ENCODE assay signal across 12 cellular contexts in the genomic region with DNA sequence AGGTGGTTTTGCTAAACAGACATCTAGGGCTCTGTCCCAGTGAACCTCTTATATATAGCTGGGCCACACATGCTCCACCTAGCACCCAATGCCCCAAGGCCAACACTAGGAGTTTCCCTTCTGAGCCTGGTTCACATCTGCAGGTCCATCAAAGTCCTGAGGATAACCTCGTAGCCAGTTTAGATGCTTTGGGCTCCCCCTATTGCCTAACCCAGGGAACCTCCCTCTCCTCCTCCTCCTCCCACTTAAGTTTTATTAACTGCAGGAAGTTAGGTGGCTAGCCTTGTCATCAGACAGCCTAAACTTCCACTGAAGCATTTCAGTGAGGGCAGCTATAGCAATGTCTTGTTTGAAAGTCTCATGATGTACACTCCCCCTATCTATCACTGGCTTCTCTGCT.
DNase-seq lines count a peak whose midpoint lies in the region; ATAC-seq lines count a peak whose summit lies in the region.
"Had no signal": no experiment of that assay in that cellular context is flagged by ENCODE, and none has a peak within 500 bp of the region (broad histone marks: within the 10 kb centered on the region; RNA-seq: fewer than 3 reads in every experiment).

No MANE protein-coding gene starts in this region.

- WGBS in neuronal stem cell (ENCODE audit: extremely low coverage in 2 of 2, insufficient read length in 2 of 2, insufficient replicate concordance in 1 of 2), 2 donors: no CpG with 5 or more reads among the region's 1 CpG

- H2BK12ac ChIP-seq in neuronal stem cell (ENCODE audit: low read length): peak overlapping the region; percentile 31

- no peaks in the 10 kb centered on the region for H3K4me1 Mint-ChIP-seq in activated CD4-positive, alpha-beta memory T cell treated with anti-CD3 and anti-CD28 coated beads for 36 hours (ENCODE audit: low read depth)
- H3K4me1 Mint-ChIP-seq: stimulated activated memory B cell treated with anti-CD40 and anti-IgM and Interleukin-4, amounts not matched to agents 10 μg/mL and 1 μg/mL and 100 μg/mL, for 72 hours had no signal

- no peaks in the 10 kb centered on the region for H3K36me3 ChIP-seq in neuronal stem cell (replicated peaks in 1 of 2; ENCODE audit: control insufficient read depth in 2 of 2, insufficient read depth in 2 of 2, low read length in 2 of 2)

- H3K27me3 Mint-ChIP-seq in activated CD4-positive, alpha-beta memory T cell treated with anti-CD3 and anti-CD28 coated beads for 36 hours: peaks cover 2% of the 10 kb centered on the region

- ATAC-seq in HG02798 (IDR thresholded peaks at IDR 0.05; ENCODE audit: poor library complexity, unreplicated experiment): peak; percentile 67
- ATAC-seq: mucosa of descending colon; stimulated activated memory B cell treated with anti-CD40 and anti-IgM and Interleukin-4, amounts not matched to agents 10 μg/mL and 1 μg/mL and 100 μg/mL, for 72 hours had no signal

- no peak overlapping the region for H3K4me3 Mint-ChIP-seq in activated CD4-positive, alpha-beta memory T cell treated with anti-CD3 and anti-CD28 coated beads for 36 hours
- H3K4me3 Mint-ChIP-seq: stimulated activated memory B cell treated with anti-CD40 and anti-IgM and Interleukin-4, amounts not matched to agents 10 μg/mL and 1 μg/mL and 100 μg/mL, for 72 hours had no signal

- H3K9me3 Mint-ChIP-seq in activated CD4-positive, alpha-beta memory T cell treated with anti-CD3 and anti-CD28 coated beads for 36 hours: no peaks in the 10 kb centered on the region
- H3K9me3 Mint-ChIP-seq: stimulated activated memory B cell treated with anti-CD40 and anti-IgM and Interleukin-4, amounts not matched to agents 10 μg/mL and 1 μg/mL and 100 μg/mL, for 72 hours had no signal

- intact Hi-C loops in activated CD4-positive, alpha-beta memory T cell treated with anti-CD3 and anti-CD28 coated beads for 36 hours (cut with micrococcal nuclease): no loop called here

- POLR2A ChIA-PET in activated CD4-positive, alpha-beta memory T cell treated with anti-CD3 and anti-CD28 coated beads for 36 hours (lab: Charles Lee): no interaction called here

- no peak overlapping the region for H3K4ac ChIP-seq in neuronal stem cell (ENCODE audit: low read length)

- H3K4me2 ChIP-seq in neuronal stem cell (ENCODE audit: insufficient read depth, low read length, poor library complexity, severe bottlenecking): no peak overlapping the region

- H3K4me3 ChIP-seq in neuronal stem cell (ENCODE audit: low read length in 2 of 2): no peak overlapping the region
- H3K4me3 ChIP-seq: mucosa of descending colon had no signal

- no peaks in the 10 kb centered on the region for H3K79me1 ChIP-seq in neuronal stem cell (ENCODE audit: low read depth, low read length)

- H2BK5ac ChIP-seq in neuronal stem cell (ENCODE audit: low read length): no peak overlapping the region

- no peaks in the 10 kb centered on the region for H3K9me3 ChIP-seq in neuronal stem cell (replicated peaks in 1 of 2; ENCODE audit: control insufficient read depth in 2 of 2, insufficient read depth in 1 of 2, low read depth in 1 of 2, low read length in 2 of 2)
- H3K9me3 ChIP-seq: mucosa of descending colon had no signal

- H2BK120ac ChIP-seq in neuronal stem cell (ENCODE audit: low read depth, low read length): no peak overlapping the region

- no peak overlapping the region for H3K14ac ChIP-seq in neuronal stem cell (ENCODE audit: low read length)

- no peak overlapping the region for H3K9ac ChIP-seq in neuronal stem cell (ENCODE audit: low read depth, low read length, poor library complexity)

- no peak overlapping the region for H2AFZ ChIP-seq in neuronal stem cell (ENCODE audit: low read length)

- H4K91ac ChIP-seq in neuronal stem cell (ENCODE audit: low read depth, low read length, poor library complexity): no peak overlapping the region

- no peak overlapping the region for H3K27ac Mint-ChIP-seq in activated CD4-positive, alpha-beta memory T cell treated with anti-CD3 and anti-CD28 coated beads for 36 hours
- H3K27ac Mint-ChIP-seq: stimulated activated memory B cell treated with anti-CD40 and anti-IgM and Interleukin-4, amounts not matched to agents 10 μg/mL and 1 μg/mL and 100 μg/mL, for 72 hours had no signal

- no peak overlapping the region for H3K23ac ChIP-seq in neuronal stem cell (ENCODE audit: low read depth, low read length, poor library complexity)

- no peak overlapping the region for H3K18ac ChIP-seq in neuronal stem cell (ENCODE audit: low read length)

- H3K36me3 Mint-ChIP-seq in activated CD4-positive, alpha-beta memory T cell treated with anti-CD3 and anti-CD28 coated beads for 36 hours: no peaks in the 10 kb centered on the region
- H3K36me3 Mint-ChIP-seq: stimulated activated memory B cell treated with anti-CD40 and anti-IgM and Interleukin-4, amounts not matched to agents 10 μg/mL and 1 μg/mL and 100 μg/mL, for 72 hours had no signal

- H2AK5ac ChIP-seq in neuronal stem cell (ENCODE audit: low read depth, low read length): no peak overlapping the region

- CTCF ChIA-PET in activated CD4-positive, alpha-beta memory T cell treated with anti-CD3 and anti-CD28 coated beads for 36 hours (lab: Charles Lee): no interaction called here

- H4K8ac ChIP-seq in neuronal stem cell (ENCODE audit: low read depth, low read length): no peak overlapping the region

- no peak overlapping the region for H2BK15ac ChIP-seq in neuronal stem cell (ENCODE audit: low read length)

- H3K27ac ChIP-seq in neuronal stem cell (replicated peaks; ENCODE audit: low read length) (no peak overlapping the region), caudate nucleus (ENCODE audit: low read depth, low read length) (no peak overlapping the region)

- H3K4me1 ChIP-seq in neuronal stem cell (ENCODE audit: control insufficient read depth in 2 of 2, insufficient read depth in 1 of 2, low read depth in 1 of 2, low read length in 2 of 2): peaks cover 16 to 17% of the 10 kb centered on the region in 2 donors

- H3K27me3 ChIP-seq in neuronal stem cell (ENCODE audit: control insufficient read depth in 3 of 3, insufficient read depth in 3 of 3, low read depth in 1 of 3, low read length in 3 of 3): peaks cover 0 to 3% (median 0%) of the 10 kb centered on the region in 3 experiments

- DNase-seq in SIG-M5 treated with dmso at 0.1 percent for 504 hours (lab: John Stamatoyannopoulos, UW; ENCODE audit: unreplicated experiment): peak; percentile 28
- no peak for DNase-seq in SIG-M5 (lab: John Stamatoyannopoulos, UW)
- peak; percentile 18 for DNase-seq in RKO (ENCODE audit: low spot score)
- DNase-seq in neuronal stem cell (ENCODE audit: low spot score): no peak
- no peak for DNase-seq in caudate nucleus (lab: John Stamatoyannopoulos, UW)
- DNase-seq in activated CD4-positive, alpha-beta memory T cell treated with anti-CD3 and anti-CD28 coated beads for 36 hours: no peak
- DNase-seq in anterior cingulate cortex (lab: John Stamatoyannopoulos, UW): no peak
- DNase-seq: central memory CD4-positive, alpha-beta T cell; mucosa of descending colon; NCI-H1694 treated with DMSO at 0.1 percent for 48 hours had no signal

Comparison
In these comparisons a context has a peak if more than half of its experiments do, and no peak if none do; other contexts are left out.
1. DNase-seq: peak in SIG-M5 treated with dmso at 0.1 percent for 504 hours (single experiment) and RKO (single experiment); none in SIG-M5 (single experiment), neuronal stem cell (single experiment), caudate nucleus (0 of 61), activated CD4-positive, alpha-beta memory T cell treated with anti-CD3 and anti-CD28 coated beads for 36 hours (single experiment) and anterior cingulate cortex (0 of 58).